26 cellular contexts compared by ENCODE assay signal in genomic region chr13:38897521-38897920, GRCh38.
"Had no signal": no experiment of that assay in that cellular context is flagged by ENCODE, and none has a peak within 500 bp of the region (broad histone marks: within the 10 kb centered on the region; RNA-seq: fewer than 3 reads in every experiment).

No MANE protein-coding gene starts in this region.

- H3K4me3 ChIP-seq: dorsolateral prefrontal cortex, gastrocnemius medialis, heart left ventricle, left lung, mucosa of descending colon, sigmoid colon, testis, tibial artery had no signal

- DNase-seq: cerebellar nuclear complex; dorsolateral prefrontal cortex; effector CD4-positive, alpha-beta T cell; foreskin fibroblast; gastrocnemius medialis; heart left ventricle; hippocampal formation; immature natural killer cell; islet precursor cell; left lung; mesenchymal stem cell; mucosa of descending colon; naive B cell; right cardiac atrium; sigmoid colon; stimulated activated CD4-positive, alpha-beta T cell treated with anti-CD3 and anti-CD28 coated beads, Interleukin-2, amount 100 ng/mL, for 24 hours; stimulated activated CD4-positive, alpha-beta T cell treated with anti-CD3 and anti-CD28 coated beads, Interleukin-4, amount 100 ng/mL, for 24 hours; stimulated activated naive CD8-positive, alpha-beta T cell treated with anti-CD3 and anti-CD28 coated beads, Interleukin-15, Interleukin-2, amounts not matched to agents 100 U/mL and 50 U/mL, for 24 hours; substantia nigra; testis; tibial artery had no signal

- H3K27ac ChIP-seq: dorsolateral prefrontal cortex, gastrocnemius medialis, heart left ventricle, left lung, neutrophil, parathyroid adenoma, sigmoid colon, testis, tibial artery had no signal

- H3K36me3 ChIP-seq: gastrocnemius medialis, heart left ventricle, left lung, neutrophil, sigmoid colon, tibial artery had no signal

- H3K27me3 ChIP-seq: dorsolateral prefrontal cortex, gastrocnemius medialis, heart left ventricle, left lung, neutrophil, sigmoid colon, testis, tibial artery had no signal

- H3K4me1 ChIP-seq: heart left ventricle, left lung, parathyroid adenoma, testis, tibial artery had no signal

- H3K9me3 ChIP-seq: gastrocnemius medialis, left lung, mucosa of descending colon, neutrophil, sigmoid colon, testis had no signal

- ATAC-seq: esophagus mucosa; gastrocnemius medialis; heart left ventricle; left lung; mucosa of descending colon; natural killer cell treated with Interleukin-12 subunit alpha and Interleukin-12 subunit beta and Interleukin-15 and Interleukin-18, amount 100 ng/mL, for 72 hours; right cardiac atrium; stimulated activated memory B cell treated with anti-CD40 and anti-IgM and Interleukin-4, amounts not matched to agents 10 μg/mL and 1 μg/mL and 100 μg/mL, for 72 hours; stimulated activated naive CD8-positive, alpha-beta T cell treated with anti-CD3 and anti-CD28 coated beads, Interleukin-15, Interleukin-2, amounts not matched to agents 100 U/mL and 50 U/mL, for 24 hours had no signal
